18 cellular contexts compared by ENCODE assay signal in genomic region chr14:97994020-97994531, GRCh38.
DNase-seq lines count a peak whose midpoint lies in the region; ATAC-seq, FAIRE-seq and TF ChIP-seq lines count a peak whose summit lies in the region.
"Had no signal": no experiment of that assay in that cellular context is flagged by ENCODE, and none has a peak within 500 bp of the region (broad histone marks: within the 10 kb centered on the region; RNA-seq: fewer than 3 reads in every experiment).

No MANE protein-coding gene starts in this region.

- H3K9me3 ChIP-seq in SJCRH30 (replicated peaks) (no peaks in the 10 kb centered on the region), HepG2 (ENCODE audit: low read length) (peaks cover 96% of the 10 kb centered on the region)
- H3K9me3 ChIP-seq: BLaER1, right lobe of liver, upper lobe of left lung had no signal

- H3K36me3 ChIP-seq in SJCRH30 (no peaks in the 10 kb centered on the region), HepG2 (replicated peaks in 1 of 2; ENCODE audit: control insufficient read depth in 1 of 2, insufficient read depth in 2 of 2, low read length in 2 of 2) (no peaks in the 10 kb centered on the region)
- H3K36me3 ChIP-seq: BLaER1, right lobe of liver, upper lobe of left lung had no signal

- POLR2A ChIA-PET in HepG2 (lab: Yijun Ruan, JAX): no interaction called here

- TF ChIP-seq CTCF in HepG2 (CRISPR knock-in tag; IDR thresholded peaks at IDR 0.05): no peak

- in situ Hi-C loops in HepG2 (cut with HindIII; ENCODE audit: extremely low pct_ligation_motif_present, low pct_unique_long_range_greater_than_20kb): loop anchor here (25.0 kb wide), 1 partner anchor 1268 kb away; the partner anchor contains the start of gene BCL11B

- H3K79me2 ChIP-seq in HepG2 (ENCODE audit: insufficient read depth, low read length): no peaks in the 10 kb centered on the region

- peaks cover 6 to 48% of the 10 kb centered on the region in 2 donors for H3K36me3 Mint-ChIP-seq in activated naive CD4-positive, alpha-beta T cell treated with anti-CD3 and anti-CD28 coated beads, Interleukin-2, amount 50 U/mL, for 72 hours

- H3K4me1 ChIP-seq in SJCRH30: no peaks in the 10 kb centered on the region
- no peaks in the 10 kb centered on the region for H3K4me1 ChIP-seq in HepG2 (ENCODE audit: insufficient read depth, low read length)
- H3K4me1 ChIP-seq: BLaER1, right lobe of liver, upper lobe of left lung had no signal

- H3K4me3 ChIP-seq in SJCRH30 (no peak overlapping the region), HepG2 (replicated peaks in 1 of 3; ENCODE audit: insufficient read depth in 1 of 3, low read depth in 2 of 3, low read length in 3 of 3) (no peak overlapping the region)
- H3K4me3 ChIP-seq: BLaER1, right lobe of liver, upper lobe of left lung had no signal

- DNase-seq in activated CD4-positive, alpha-beta T cell treated with anti-CD3 and anti-CD28 coated beads for 4 hours: peak; percentile 39 to 43
- no peak for DNase-seq in activated CD4-positive, alpha-beta T cell treated with anti-CD3 and anti-CD28 coated beads for 1 hour
- DNase-seq in activated CD4-positive, alpha-beta T cell treated with anti-CD3 and anti-CD28 coated beads, Interleukin-2, amount 50 U/mL, for 48 hours: peak; percentile 25 to 34
- DNase-seq in activated naive CD4-positive, alpha-beta T cell treated with anti-CD3 and anti-CD28 coated beads, Interleukin-2, amount 50 U/mL, for 72 hours (ENCODE audit: low spot score in 2 of 2): peak in 1 of 2 donors; percentile 55
- DNase-seq in stimulated activated CD8-positive, alpha-beta memory T cell treated with anti-CD3 and anti-CD28 coated beads, Interleukin-4, amount 100 ng/mL, for 48 hours: peak; percentile 46
- no peak for DNase-seq in DMS79 (lab: John Stamatoyannopoulos, UW)
- DNase-seq in SJCRH30: no peak
- DNase-seq in HepG2 (ENCODE audit: low spot score): no peak
- DNase-seq: caudate nucleus, H7, hippocampal formation, kidney glomerular epithelial cell, NCI-H1436 treated with DMSO at 0.1 percent for 48 hours, NCI-H226, right lobe of liver, upper lobe of left lung had no signal

- no TSS peak for BruUV-seq in HepG2 (replicated peaks; lab: Mats Ljungman, UMichigan)

- H3K9me3 Mint-ChIP-seq in activated naive CD4-positive, alpha-beta T cell treated with anti-CD3 and anti-CD28 coated beads, Interleukin-2, amount 50 U/mL, for 72 hours: peaks cover 15 to 33% of the 10 kb centered on the region in 2 donors

- no peak for TF ChIP-seq EP300 in HepG2 (IDR thresholded peaks at IDR 0.05; ENCODE audit: low read depth in 2 of 2, low read length in 2 of 2)
- no peak for TF ChIP-seq EP300 in HepG2 (CRISPR knock-in tag; IDR thresholded peaks at IDR 0.05; ENCODE audit: borderline replicate concordance)

- no peak for TF ChIP-seq RAD21 in HepG2 (CRISPR knock-in tag; IDR thresholded peaks at IDR 0.05)

- intact Hi-C loops in HepG2 (cut with micrococcal nuclease; ENCODE audit: unreplicated experiment): no loop called here

- H3K27ac Mint-ChIP-seq in activated naive CD4-positive, alpha-beta T cell treated with anti-CD3 and anti-CD28 coated beads, Interleukin-2, amount 50 U/mL, for 72 hours: peak overlapping the region; percentile 89 to 96

- CTCF ChIA-PET in HepG2 (lab: Yijun Ruan, JAX; ENCODE audit: low intra/inter-chr PET ratio, low total read pairs): no interaction called here

- H3K27me3 ChIP-seq in SJCRH30: no peaks in the 10 kb centered on the region
- no peaks in the 10 kb centered on the region for H3K27me3 ChIP-seq in HepG2 (ENCODE audit: control insufficient read depth in 1 of 2, insufficient read depth in 2 of 2, low read length in 2 of 2)
- H3K27me3 ChIP-seq: BLaER1, right lobe of liver, upper lobe of left lung had no signal

- 16% methylated on average over 5 of the region's 5 CpGs for WGBS in HepG2 (ENCODE audit: low lambda C conversion rate)

- no peak overlapping the region for H3K4me2 ChIP-seq in HepG2 (ENCODE audit: low read depth, low read length)
- H3K4me2 ChIP-seq: BLaER1 had no signal

- FAIRE-seq in HepG2 (lab: Jason Lieb, UNC): no peak
- FAIRE-seq: endometrium had no signal

- H3K27ac ChIP-seq in SJCRH30 (no peak overlapping the region), HepG2 (ENCODE audit: extremely low read length, insufficient read depth, low read length) (no peak overlapping the region)
- H3K27ac ChIP-seq: BLaER1, right lobe of liver had no signal

- no peak overlapping the region for H3K9ac ChIP-seq in HepG2 (ENCODE audit: insufficient read depth, low read depth, low read length)
- H3K9ac ChIP-seq: BLaER1 had no signal

- no peak for TF ChIP-seq POLR2A in HepG2 (IDR thresholded peaks at IDR 0.05; ENCODE audit: insufficient read depth in 1 of 2, low read depth in 2 of 2, low read length in 2 of 2)

- no peaks in the 10 kb centered on the region for H4K20me1 ChIP-seq in HepG2 (ENCODE audit: insufficient read depth, low read length)
- H4K20me1 ChIP-seq: BLaER1 had no signal

- no peak overlapping the region for H2AFZ ChIP-seq in HepG2 (ENCODE audit: low read length)

- ATAC-seq in activated naive CD4-positive, alpha-beta T cell treated with anti-CD3 and anti-CD28 coated beads, Interleukin-2, amount 50 U/mL, for 72 hours: peak; percentile 78 to 87
- no peak for ATAC-seq in HepG2
- ATAC-seq: right lobe of liver had no signal

TF ChIP-seq in HepG2, 621 proteins besides CTCF, POLR2A, EP300 and RAD21:
- TF ChIP-seq SIN3B (IDR thresholded peaks at IDR 0.05; ENCODE audit: low read length): no peak
- TF ChIP-seq SNRNP70 (IDR thresholded peaks at IDR 0.05; ENCODE audit: low read depth, low read length): no peak
- TF ChIP-seq GABPB1 (CRISPR knock-in tag; IDR thresholded peaks at IDR 0.05): no peak
- TF ChIP-seq ZNF672 (CRISPR knock-in tag; IDR thresholded peaks at IDR 0.05): no peak
- TF ChIP-seq DPF2 (CRISPR knock-in tag; IDR thresholded peaks at IDR 0.05; ENCODE audit: borderline replicate concordance, low read depth): no peak
- no peak for TF ChIP-seq PCBP1 (IDR thresholded peaks at IDR 0.05; ENCODE audit: borderline replicate concordance, low read depth, low read length)
- no peak for TF ChIP-seq YEATS2 (CRISPR knock-in tag; IDR thresholded peaks at IDR 0.05; ENCODE audit: borderline replicate concordance)
- no peak for TF ChIP-seq ZBTB42 (CRISPR knock-in tag; IDR thresholded peaks at IDR 0.05)
- TF ChIP-seq, protein P1, sequence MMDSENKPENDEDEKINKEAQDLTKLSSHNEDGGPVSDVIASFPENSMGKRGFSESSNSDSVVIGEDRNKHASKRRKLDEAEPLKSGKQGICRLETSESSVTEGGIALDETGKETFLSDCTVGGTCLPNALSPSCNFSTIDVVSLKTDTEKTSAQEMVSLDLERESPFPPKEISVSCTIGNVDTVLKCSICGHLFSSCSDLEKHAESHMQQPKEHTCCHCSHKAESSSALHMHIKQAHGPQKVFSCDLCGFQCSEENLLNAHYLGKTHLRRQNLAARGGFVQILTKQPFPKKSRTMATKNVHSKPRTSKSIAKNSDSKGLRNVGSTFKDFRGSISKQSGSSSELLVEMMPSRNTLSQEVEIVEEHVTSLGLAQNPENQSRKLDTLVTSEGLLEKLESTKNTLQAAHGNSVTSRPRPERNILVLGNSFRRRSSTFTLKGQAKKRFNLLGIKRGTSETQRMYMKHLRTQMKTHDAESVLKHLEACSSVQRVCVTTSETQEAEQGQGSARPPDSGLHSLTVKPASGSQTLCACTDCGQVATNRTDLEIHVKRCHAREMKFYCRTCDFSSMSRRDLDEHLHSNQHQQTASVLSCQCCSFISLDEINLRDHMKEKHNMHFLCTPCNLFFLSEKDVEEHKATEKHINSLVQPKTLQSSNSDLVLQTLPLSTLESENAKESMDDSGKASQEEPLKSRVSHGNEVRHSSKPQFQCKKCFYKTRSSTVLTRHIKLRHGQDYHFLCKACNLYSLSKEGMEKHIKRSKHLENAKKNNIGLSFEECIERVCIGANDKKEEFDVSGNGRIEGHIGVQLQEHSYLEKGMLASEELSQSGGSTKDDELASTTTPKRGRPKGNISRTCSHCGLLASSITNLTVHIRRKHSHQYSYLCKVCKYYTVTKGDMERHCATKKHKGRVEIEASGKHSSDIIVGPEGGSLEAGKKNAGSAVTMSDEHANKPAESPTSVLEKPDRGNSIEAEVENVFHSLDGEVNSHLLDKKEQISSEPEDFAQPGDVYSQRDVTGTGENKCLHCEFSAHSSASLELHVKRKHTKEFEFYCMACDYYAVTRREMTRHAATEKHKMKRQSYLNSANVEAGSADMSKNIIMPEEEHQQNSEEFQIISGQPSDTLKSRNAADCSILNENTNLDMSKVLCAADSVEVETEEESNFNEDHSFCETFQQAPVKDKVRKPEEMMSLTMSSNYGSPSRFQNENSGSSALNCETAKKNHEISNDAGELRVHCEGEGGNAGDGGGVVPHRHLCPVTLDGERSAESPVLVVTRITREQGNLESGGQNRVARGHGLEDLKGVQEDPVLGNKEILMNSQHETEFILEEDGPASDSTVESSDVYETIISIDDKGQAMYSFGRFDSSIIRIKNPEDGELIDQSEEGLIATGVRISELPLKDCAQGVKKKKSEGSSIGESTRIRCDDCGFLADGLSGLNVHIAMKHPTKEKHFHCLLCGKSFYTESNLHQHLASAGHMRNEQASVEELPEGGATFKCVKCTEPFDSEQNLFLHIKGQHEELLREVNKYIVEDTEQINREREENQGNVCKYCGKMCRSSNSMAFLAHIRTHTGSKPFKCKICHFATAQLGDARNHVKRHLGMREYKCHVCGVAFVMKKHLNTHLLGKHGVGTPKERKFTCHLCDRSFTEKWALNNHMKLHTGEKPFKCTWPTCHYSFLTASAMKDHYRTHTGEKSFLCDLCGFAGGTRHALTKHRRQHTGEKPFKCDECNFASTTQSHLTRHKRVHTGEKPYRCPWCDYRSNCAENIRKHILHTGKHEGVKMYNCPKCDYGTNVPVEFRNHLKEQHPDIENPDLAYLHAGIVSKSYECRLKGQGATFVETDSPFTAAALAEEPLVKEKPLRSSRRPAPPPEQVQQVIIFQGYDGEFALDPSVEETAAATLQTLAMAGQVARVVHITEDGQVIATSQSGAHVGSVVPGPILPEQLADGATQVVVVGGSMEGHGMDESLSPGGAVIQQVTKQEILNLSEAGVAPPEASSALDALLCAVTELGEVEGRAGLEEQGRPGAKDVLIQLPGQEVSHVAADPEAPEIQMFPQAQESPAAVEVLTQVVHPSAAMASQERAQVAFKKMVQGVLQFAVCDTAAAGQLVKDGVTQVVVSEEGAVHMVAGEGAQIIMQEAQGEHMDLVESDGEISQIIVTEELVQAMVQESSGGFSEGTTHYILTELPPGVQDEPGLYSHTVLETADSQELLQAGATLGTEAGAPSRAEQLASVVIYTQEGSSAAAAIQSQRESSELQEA (CRISPR knock-in tag; IDR thresholded peaks at IDR 0.05; ENCODE audit: not compliant biosample characterization): no peak
TF ChIP-seq in HepG2: peak in this region for 0.

Comparison
In these comparisons a context has a peak if more than half of its experiments do, and no peak if none do; other contexts are left out.
1. DNase-seq: peak in activated CD4-positive, alpha-beta T cell treated with anti-CD3 and anti-CD28 coated beads for 4 hours (2 of 2), activated CD4-positive, alpha-beta T cell treated with anti-CD3 and anti-CD28 coated beads, Interleukin-2, amount 50 U/mL, for 48 hours (2 of 2) and stimulated activated CD8-positive, alpha-beta memory T cell treated with anti-CD3 and anti-CD28 coated beads, Interleukin-4, amount 100 ng/mL, for 48 hours (single experiment); none in activated CD4-positive, alpha-beta T cell treated with anti-CD3 and anti-CD28 coated beads for 1 hour (single experiment), DMS79 (single experiment), SJCRH30 (0 of 2) and HepG2 (single experiment).